In the genomic region with DNA sequence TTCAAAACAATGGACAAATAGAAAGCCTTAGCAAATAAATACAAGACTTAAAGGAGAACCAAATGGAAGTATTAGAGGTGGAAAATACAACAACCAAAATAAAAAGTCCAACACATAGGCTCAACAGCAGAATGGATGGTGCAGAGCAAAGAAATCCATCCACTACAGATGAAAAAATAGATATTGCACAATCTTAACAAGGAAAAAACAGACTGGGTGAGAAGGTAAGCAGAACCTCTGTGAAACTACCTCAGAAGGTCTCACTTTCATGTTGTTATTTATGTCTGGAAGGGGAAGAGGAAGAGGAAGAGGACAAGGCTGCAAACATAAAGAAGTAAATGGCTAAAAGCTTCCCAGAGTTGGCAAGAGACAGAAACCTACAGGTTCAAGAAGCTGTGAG, we compare ENCODE assay signal across 20 cellular contexts.
"Had no signal": no experiment of that assay in that cellular context is flagged by ENCODE, and none has a peak within 500 bp of the region (broad histone marks: within the 10 kb centered on the region; RNA-seq: fewer than 3 reads in every experiment).

No MANE protein-coding gene starts in this region.

- H3K27ac Mint-ChIP-seq: effector memory CD8-positive, alpha-beta T cell; nephron; progenitor cell of endocrine pancreas; type B pancreatic cell had no signal

- H3K27ac ChIP-seq: esophagus squamous epithelium, gastroesophageal sphincter, pancreas, suprapubic skin, thyroid gland had no signal

- H3K9me3 ChIP-seq: pancreas, thyroid gland had no signal

- H3K36me3 ChIP-seq: esophagus squamous epithelium, gastroesophageal sphincter, pancreas, suprapubic skin, thyroid gland had no signal

- ATAC-seq: effector memory CD8-positive, alpha-beta T cell; gastroesophageal sphincter; left cardiac atrium; right cardiac atrium had no signal

- H3K4me2 ChIP-seq: smooth muscle cell had no signal

- H3K4me3 ChIP-seq: gastroesophageal sphincter, smooth muscle cell, suprapubic skin, thyroid gland had no signal

- H3K36me3 Mint-ChIP-seq: type B pancreatic cell had no signal

- H3K4me3 Mint-ChIP-seq: effector memory CD8-positive, alpha-beta T cell; naive B cell; nephron; type B pancreatic cell had no signal

- H3K4me1 ChIP-seq: gastroesophageal sphincter, pancreas had no signal

- DNase-seq: effector memory CD8-positive, alpha-beta T cell; esophagus squamous epithelium; foreskin fibroblast; glutamatergic neuron; kidney; left cardiac atrium; mesendoderm; naive B cell; occipital lobe; right cardiac atrium; stimulated activated CD4-positive, alpha-beta T cell treated with anti-CD3 and anti-CD28 coated beads, Interleukin-2, amount 100 ng/mL, for 48 hours; stimulated activated naive CD4-positive, alpha-beta T cell treated with Interleukin-2 at 50 U/mL for 16 hours; thyroid gland had no signal
